7 cellular contexts compared by ENCODE assay signal in genomic region chr9:40991100-40991740, GRCh38.
DNase-seq lines count a peak whose midpoint lies in the region; ATAC-seq and TF ChIP-seq lines count a peak whose summit lies in the region.
"Not testable (repeated sequence)": the region's sequence is repeated elsewhere in the genome, so short reads cannot be mapped to it uniquely, and the experiment has no call there.

No MANE protein-coding gene starts in this region.

- not testable (repeated sequence) for H3K27me3 ChIP-seq in DND-41 (ENCODE audit: insufficient read depth, low read length, poor library complexity); Karpas-422 (ENCODE audit: low read length); dorsolateral prefrontal cortex; right atrium auricular region; mesenchymal stem cell (ENCODE audit: control insufficient read depth in 1 of 2, insufficient read depth in 1 of 2, low read length in 2 of 2)

- POLR2A ChIA-PET in activated CD4-positive, alpha-beta T cell treated with anti-CD3 and anti-CD28 coated beads for 36 hours (lab: Charles Lee), result not testable (repeated sequence)

- H3K9me3 ChIP-seq in DND-41 (ENCODE audit: insufficient read depth, low read length, severe bottlenecking); Karpas-422 (ENCODE audit: low read length); right atrium auricular region; mesenchymal stem cell (ENCODE audit: control insufficient read depth, low read length): not testable (repeated sequence)

- not testable (repeated sequence) for H3K4me3 Mint-ChIP-seq in activated CD4-positive, alpha-beta T cell treated with anti-CD3 and anti-CD28 coated beads for 36 hours

- not testable (repeated sequence) for TF ChIP-seq CTCF in DND-41 (IDR thresholded peaks at IDR 0.05; ENCODE audit: borderline replicate concordance, extremely low read depth, low read length, poor library complexity, severe bottlenecking); dorsolateral prefrontal cortex (IDR thresholded peaks at IDR 0.05 in 54 of 56, conservative IDR thresholded peaks at IDR 0.05 in 2 of 56; ENCODE audit: low read depth in 1 of 56, partially characterized antibody in 56 of 56); right atrium auricular region (IDR thresholded peaks at IDR 0.05)

- H3K18ac ChIP-seq in mesenchymal stem cell (ENCODE audit: low read depth in 1 of 2, low read length in 2 of 2), result peak overlapping the region; percentile 44 to 90

- not testable (repeated sequence) for H3K9me3 Mint-ChIP-seq in activated CD4-positive, alpha-beta T cell treated with anti-CD3 and anti-CD28 coated beads for 36 hours (ENCODE audit: low read depth)

- peak overlapping the region; percentile 60 for H3K4me2 ChIP-seq in DND-41 (ENCODE audit: insufficient read depth, low read length)
- H3K4me2 ChIP-seq in Karpas-422 (ENCODE audit: low read depth, low read length, poor library complexity, severe bottlenecking), result peak overlapping the region; percentile 88
- H3K4me2 ChIP-seq in mesenchymal stem cell (ENCODE audit: low read length, poor library complexity, severe bottlenecking), result peak overlapping the region; percentile 69

- peaks cover 28% of the 10 kb centered on the region for H3K4me1 Mint-ChIP-seq in activated CD4-positive, alpha-beta T cell treated with anti-CD3 and anti-CD28 coated beads for 36 hours

- H2AFZ ChIP-seq in DND-41 (ENCODE audit: low read depth, low read length) (peak overlapping the region; percentile 89), Karpas-422 (ENCODE audit: low read length) (peak overlapping the region; percentile 73; the same call in 1 of the 2 replicates), mesenchymal stem cell (ENCODE audit: low read depth, low read length) (peak overlapping the region; percentile 68)

- CTCF ChIA-PET in activated CD4-positive, alpha-beta T cell treated with anti-CD3 and anti-CD28 coated beads for 36 hours (lab: Charles Lee), result interaction anchor here (1.5 kb wide), 1 partner anchor 10 kb away, joined by 5 read pairs; no protein-coding TSS in a partner anchor

- not testable (repeated sequence) for H3K27ac Mint-ChIP-seq in activated CD4-positive, alpha-beta T cell treated with anti-CD3 and anti-CD28 coated beads for 36 hours

- peaks cover 29% of the 10 kb centered on the region for H3K36me3 Mint-ChIP-seq in activated CD4-positive, alpha-beta T cell treated with anti-CD3 and anti-CD28 coated beads for 36 hours (ENCODE audit: low read depth)

- H3K27ac ChIP-seq in DND-41 (ENCODE audit: low read length) (peak overlapping the region; percentile 82), Karpas-422 (ENCODE audit: low read length) (peak overlapping the region; percentile 73), dorsolateral prefrontal cortex (peak overlapping the region; percentile 78 to 99 (median 95)), right atrium auricular region (peak overlapping the region; percentile 88 to 92)
- H3K27ac ChIP-seq in mesenchymal stem cell (ENCODE audit: low read length, poor library complexity, severe bottlenecking), result not testable (repeated sequence)

- ATAC-seq in DND-41 (ENCODE audit: insufficient read depth, low read depth); activated CD4-positive, alpha-beta T cell treated with anti-CD3 and anti-CD28 coated beads for 36 hours: not testable (repeated sequence)

- peak overlapping the region; percentile 69 for H3K9ac ChIP-seq in DND-41 (ENCODE audit: low read depth, low read length)
- peak overlapping the region; percentile 94 for H3K9ac ChIP-seq in Karpas-422 (ENCODE audit: low read length)
- peak overlapping the region; percentile 94 for H3K9ac ChIP-seq in mesenchymal stem cell (ENCODE audit: low read length)

- H3K4me1 ChIP-seq in DND-41 (ENCODE audit: insufficient read depth, low read length) (peaks cover 27% of the 10 kb centered on the region), Karpas-422 (ENCODE audit: low read length) (peaks cover 19% of the 10 kb centered on the region), right atrium auricular region (peaks cover 0 to 18% of the 10 kb centered on the region in 2 donors)
- H3K4me1 ChIP-seq in mesenchymal stem cell (ENCODE audit: control insufficient read depth, insufficient read depth, low read depth, low read length), result not testable (repeated sequence)

- not testable (repeated sequence) for H3K23ac ChIP-seq in mesenchymal stem cell (ENCODE audit: low read length in 2 of 2)

- not testable (repeated sequence) for H2BK5ac ChIP-seq in mesenchymal stem cell (ENCODE audit: low read depth, low read length, poor library complexity, severe bottlenecking)

- not testable (repeated sequence) for H3K36me3 ChIP-seq in DND-41 (ENCODE audit: insufficient read depth, low read length); Karpas-422 (ENCODE audit: insufficient read depth, low read length); right atrium auricular region; mesenchymal stem cell (ENCODE audit: control insufficient read depth in 1 of 2, insufficient read depth in 2 of 2, low read depth in 1 of 2, low read length in 2 of 2)

- H3K9me2 ChIP-seq in Karpas-422 (replicated peaks; ENCODE audit: insufficient read depth, low read length), result not testable (repeated sequence)

- not testable (repeated sequence) for H3K27me3 Mint-ChIP-seq in activated CD4-positive, alpha-beta T cell treated with anti-CD3 and anti-CD28 coated beads for 36 hours

- peaks cover 26% of the 10 kb centered on the region for H3K79me2 ChIP-seq in DND-41 (ENCODE audit: insufficient read depth, low read length)
- peaks cover 45% of the 10 kb centered on the region for H3K79me2 ChIP-seq in Karpas-422 (ENCODE audit: low read length)

- 72% methylated on average over 20 of the region's 20 CpGs for WGBS in mesenchymal stem cell

- H2BK120ac ChIP-seq in mesenchymal stem cell (ENCODE audit: low read depth, low read length), result peak overlapping the region; percentile 86

- not testable (repeated sequence) for H3K79me1 ChIP-seq in mesenchymal stem cell (replicated peaks; ENCODE audit: low read length, poor library complexity, severe bottlenecking)

- peak overlapping the region in 1 of 2 experiments; percentile 96 for H3K4ac ChIP-seq in mesenchymal stem cell (ENCODE audit: low read depth in 1 of 2, low read length in 2 of 2)

- H4K20me1 ChIP-seq in DND-41 (ENCODE audit: insufficient read depth, low read length); Karpas-422 (ENCODE audit: insufficient read depth, low read depth, low read length): not testable (repeated sequence)

- peak overlapping the region; percentile 97 for H4K8ac ChIP-seq in mesenchymal stem cell (ENCODE audit: low read length)

- intact Hi-C loops in activated CD4-positive, alpha-beta T cell treated with anti-CD3 and anti-CD28 coated beads for 36 hours (cut with DNase I, micrococcal nuclease); dorsolateral prefrontal cortex (cut with DNase I): not testable (repeated sequence)

- not testable (repeated sequence) for H2AK5ac ChIP-seq in mesenchymal stem cell (ENCODE audit: low read length, severe bottlenecking)

- peak overlapping the region; percentile 45 to 80; a peak in 3 of 4 replicates for H3K4me3 ChIP-seq in DND-41 (ENCODE audit: low read depth in 1 of 2, low read length in 2 of 2)
- H3K4me3 ChIP-seq in Karpas-422 (ENCODE audit: low read length), result peak overlapping the region; percentile 97
- H3K4me3 ChIP-seq in dorsolateral prefrontal cortex, result peak overlapping the region; percentile 69 to 100 (median 87)
- peak overlapping the region; percentile 73 to 98 for H3K4me3 ChIP-seq in right atrium auricular region
- peak overlapping the region; percentile 80 to 87 for H3K4me3 ChIP-seq in mesenchymal stem cell (ENCODE audit: insufficient read depth in 1 of 2, low read depth in 1 of 2, low read length in 2 of 2)
- peak overlapping the region; percentile 79 for H3K4me3 ChIP-seq in skeletal muscle cell (ENCODE audit: low read depth, low read length)

- not testable (repeated sequence) for DNase-seq in DND-41; dorsolateral prefrontal cortex; right atrium auricular region (ENCODE audit: low spot score); mesenchymal stem cell; skeletal muscle cell (ENCODE audit: low read depth)
- DNase-seq in Karpas-422, result peak; percentile 56
- DNase-seq in activated CD4-positive, alpha-beta T cell treated with anti-CD3 and anti-CD28 coated beads for 36 hours, result peak; percentile 30

- H3K14ac ChIP-seq in mesenchymal stem cell (ENCODE audit: low read length in 2 of 2), result peak overlapping the region in 1 of 2 experiments; percentile 86

- peak overlapping the region; percentile 95 for H4K91ac ChIP-seq in mesenchymal stem cell (ENCODE audit: low read length)

- peak overlapping the region; percentile 97 for H2BK15ac ChIP-seq in mesenchymal stem cell (ENCODE audit: low read depth, poor library complexity, severe bottlenecking)

- H2BK12ac ChIP-seq in mesenchymal stem cell (ENCODE audit: low read length in 2 of 2), result not testable (repeated sequence)
